In genomic region chrX:40152173-40152705, GRCh38 we compare ENCODE assay signal across 8 cellular contexts. TPM values are rescaled to one million over a fixed set of nuclear protein-coding genes. Genes with fewer than 3 reads are reported as not detected.
A peak's percentile ranks its signal among the peaks of the same experiment; 100 is the strongest.
DNase-seq lines count a peak whose midpoint lies in the region; ATAC-seq and TF ChIP-seq lines count a peak whose summit lies in the region.

No MANE protein-coding gene starts in this region.

- H3K36me3 ChIP-seq in brain microvascular endothelial cell (replicated peaks) = no peaks in the 10 kb centered on the region

- no peaks in the 10 kb centered on the region for H3K27me3 ChIP-seq in brain microvascular endothelial cell (replicated peaks)

- no peak for DNase-seq in LNCaP clone FGC (ENCODE audit: low read depth)
- DNase-seq in brain microvascular endothelial cell = no peak
- peak; percentile 47 for DNase-seq in left kidney (ENCODE audit: low read depth, low spot score)
- no peak for DNase-seq in ACHN
- DNase-seq in DMS79 treated with DMSO at 0.1 percent for 48 hours (lab: John Stamatoyannopoulos, UW) = no peak

- H3K4me3 ChIP-seq in LNCaP clone FGC (ENCODE audit: low read depth, low read length) = peak overlapping the region; percentile 49
- H3K4me3 ChIP-seq in brain microvascular endothelial cell (ENCODE audit: low read depth, low read length) = peak overlapping the region; percentile 40

- in situ Hi-C loops in brain microvascular endothelial cell (cut with HindIII; ENCODE audit: low pct_ligation_motif_present, low sequenced_read_pairs) (no loop called here), ACHN (cut with HindIII; ENCODE audit: low pct_ligation_motif_present, low pct_unique_long_range_greater_than_20kb, low sequenced_read_pairs) (no loop called here)

- H3K27ac ChIP-seq in C4-2B = peak overlapping the region; percentile 100
- no peak overlapping the region for H3K27ac ChIP-seq in brain microvascular endothelial cell
- H3K27ac ChIP-seq in temporal lobe (ENCODE audit: low read depth, low read length) = peak overlapping the region; percentile 50

- TF ChIP-seq CTCF in C4-2B (conservative IDR thresholded peaks at IDR 0.05) = no peak
- no peak for TF ChIP-seq CTCF in LNCaP clone FGC (IDR thresholded peaks at IDR 0.05; ENCODE audit: control insufficient read depth, extremely low read depth, insufficient read depth)
- no peak for TF ChIP-seq CTCF in brain microvascular endothelial cell (IDR thresholded peaks at IDR 0.05; ENCODE audit: low read depth, low read length, missing control alignments)

- ATAC-seq in GM18868 (IDR thresholded peaks at IDR 0.05; ENCODE audit: unreplicated experiment) = no peak

RNA-seq across cellular contexts. Expression of gene BCOR, which starts 54.5 kb away (rescaled TPM):
- 36.1 TPM for total RNA-seq in temporal lobe
